Comparison of ENCODE assay signal across 28 cellular contexts in genomic region chr12:116626153-116626552, GRCh38.
"Had no signal": no experiment of that assay in that cellular context is flagged by ENCODE, and none has a peak within 500 bp of the region (broad histone marks: within the 10 kb centered on the region; RNA-seq: fewer than 3 reads in every experiment).

No MANE protein-coding gene starts in this region.

- H3K4me3 ChIP-seq: colonic mucosa, coronary artery, dorsolateral prefrontal cortex, esophagus muscularis mucosa, esophagus squamous epithelium, gastrocnemius medialis, gastroesophageal sphincter, heart left ventricle, heart right ventricle had no signal

- H3K27me3 ChIP-seq: colonic mucosa, esophagus squamous epithelium, gastroesophageal sphincter, heart left ventricle, heart right ventricle had no signal

- H3K9me3 ChIP-seq: colonic mucosa, gastrocnemius medialis had no signal

- H3K27ac ChIP-seq: colonic mucosa, coronary artery, dorsolateral prefrontal cortex, epithelial cell of prostate, esophagus muscularis mucosa, esophagus squamous epithelium, foreskin keratinocyte, gastrocnemius medialis, gastroesophageal sphincter, heart left ventricle, heart right ventricle had no signal

- H3K36me3 ChIP-seq: colonic mucosa, esophagus muscularis mucosa, esophagus squamous epithelium, gastrocnemius medialis, gastroesophageal sphincter, heart left ventricle, heart right ventricle had no signal

- ATAC-seq: effector memory CD8-positive, alpha-beta T cell; esophagus mucosa; foreskin keratinocyte; gastrocnemius medialis; gastroesophageal sphincter; heart left ventricle; heart right ventricle had no signal

- DNase-seq: colonic mucosa; cortex of kidney; dermis blood vessel endothelial cell; dorsolateral prefrontal cortex; effector CD4-positive, alpha-beta T cell; effector CD8-positive, alpha-beta T cell; effector memory CD4-positive, alpha-beta T cell; effector memory CD8-positive, alpha-beta T cell; endodermal cell; erythroblast; esophagus squamous epithelium; foreskin fibroblast; foreskin keratinocyte; foreskin melanocyte; gastrocnemius medialis; glutamatergic neuron; head of caudate nucleus; heart left ventricle; heart right ventricle had no signal

- FAIRE-seq: colon, endometrium, endothelial cell of umbilical vein, frontal cortex had no signal

- H3K4me1 ChIP-seq: colonic mucosa, foreskin keratinocyte, gastrocnemius medialis had no signal
